In the genomic region with DNA sequence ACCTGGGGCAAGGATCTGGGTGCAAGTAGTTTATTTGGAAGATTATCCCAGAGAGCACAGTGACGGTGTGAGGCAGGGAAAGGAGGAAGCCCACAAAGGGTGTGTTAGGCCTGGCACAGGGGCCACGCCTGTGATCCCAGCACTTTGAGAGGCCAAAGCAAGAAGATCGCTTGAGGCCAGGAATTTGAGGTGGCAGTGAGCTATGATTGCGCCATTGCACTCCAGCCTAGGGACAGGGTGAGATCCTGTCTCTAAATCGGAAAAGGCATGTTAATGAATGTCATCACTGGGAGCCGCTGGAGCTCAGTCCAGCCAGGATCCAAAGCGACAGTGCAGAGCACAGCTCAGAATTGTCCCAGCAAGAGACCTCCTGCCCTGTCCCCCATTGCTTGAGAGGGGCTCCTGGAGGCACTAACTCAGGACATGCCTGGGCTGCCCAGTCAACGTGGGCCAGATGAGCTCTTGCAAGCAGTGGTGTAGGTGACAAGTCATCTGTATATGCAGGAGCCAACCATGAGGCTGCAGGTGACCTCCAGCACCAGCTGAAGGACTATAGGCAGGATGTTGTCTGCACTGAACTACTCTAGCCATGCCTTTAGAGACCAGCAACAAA, we compare ENCODE assay signal across 16 cellular contexts. TPM values are rescaled to one million over a fixed set of nuclear protein-coding genes. Genes with fewer than 3 reads are reported as not detected.
"Had no signal": no experiment of that assay in that cellular context is flagged by ENCODE, and none has a peak within 500 bp of the region (broad histone marks: within the 10 kb centered on the region; RNA-seq: fewer than 3 reads in every experiment).

No MANE protein-coding gene starts in this region.

- H3K4me3 ChIP-seq: coronary artery, pancreas, skin epidermis had no signal

- H3K4me1 ChIP-seq: pancreas had no signal

- H3K36me3 ChIP-seq: pancreas had no signal

- ATAC-seq: activated CD4-positive, alpha-beta T cell treated with anti-CD3 and anti-CD28 coated beads for 36 hours; activated CD8-positive, alpha-beta memory T cell treated with anti-CD3 and anti-CD28 coated beads, Interleukin-2, amount 10 ng/mL, durations not matched to agents 7 days and 5 days; foreskin keratinocyte; pancreas; stimulated activated naive CD8-positive, alpha-beta T cell treated with anti-CD3 and anti-CD28 coated beads, Interleukin-15, Interleukin-2, amounts not matched to agents 100 U/mL and 50 U/mL, for 24 hours had no signal

- DNase-seq: activated CD4-positive, alpha-beta memory T cell treated with anti-CD3 and anti-CD28 coated beads for 36 hours; activated CD4-positive, alpha-beta T cell treated with anti-CD3 and anti-CD28 coated beads for 36 hours; activated CD8-positive, alpha-beta memory T cell treated with anti-CD3 and anti-CD28 coated beads, Interleukin-2, amount 10 ng/mL, durations not matched to agents 7 days and 5 days; activated naive CD4-positive, alpha-beta T cell treated with anti-CD3 and anti-CD28 coated beads for 36 hours; activated T-cell treated with anti-CD3 and anti-CD28 coated beads, Interleukin-2, amount 50 U/mL, for 1 hour; central memory CD4-positive, alpha-beta T cell; effector CD4-positive, alpha-beta T cell; foreskin keratinocyte; naive B cell; pancreas; stimulated activated CD4-positive, alpha-beta T cell treated with anti-CD3 and anti-CD28 coated beads, Interleukin-4, amount 100 ng/mL, for 4 hours; stimulated activated CD8-positive, alpha-beta memory T cell treated with anti-CD3 and anti-CD28 coated beads, Interleukin-4, amount 100 ng/mL, for 48 hours; stimulated activated naive CD8-positive, alpha-beta T cell treated with anti-CD3 and anti-CD28 coated beads, Interleukin-15, Interleukin-2, amounts not matched to agents 100 U/mL and 50 U/mL, for 24 hours had no signal

- H3K27me3 ChIP-seq: foreskin keratinocyte, pancreas had no signal

- H3K27ac ChIP-seq: foreskin keratinocyte, pancreas had no signal

- H3K9me3 ChIP-seq: pancreas had no signal

RNA-seq across cellular contexts. Expression of a gene that starts 15.0 kb away (rescaled TPM):
- total RNA-seq: activated CD4-positive, alpha-beta memory T cell treated with anti-CD3 and anti-CD28 coated beads for 36 hours; activated naive CD4-positive, alpha-beta T cell treated with anti-CD3 and anti-CD28 coated beads for 36 hours; activated T-helper 2 cell treated with anti-CD3 and anti-CD28 coated beads, Interferon-gamma antibody, Interleukin-2, Interleukin-4, amounts not matched to agents 10 μg/mL and 5 μg/mL and 100 μg/mL, durations not matched to agents 14 hours and 24 hours and 36 hours had no signal
